8 cellular contexts compared by ENCODE assay signal in genomic region chr19:43446746-43447489, GRCh38. TPM values are rescaled to one million over a fixed set of nuclear protein-coding genes. Genes with fewer than 3 reads are reported as not detected.
A peak's percentile ranks its signal among the peaks of the same experiment; 100 is the strongest.
DNase-seq lines count a peak whose midpoint lies in the region; ATAC-seq and TF ChIP-seq lines count a peak whose summit lies in the region.

No MANE protein-coding gene starts in this region.

- peak; percentile 97 for TF ChIP-seq CTCF in AG09319 (IDR thresholded peaks at IDR 0.05; ENCODE audit: low read depth, low read length)

- DNase-seq in AG09319 (ENCODE audit: extremely low read depth, low read depth) (peak; percentile 39), NCI-H345 (lab: John Stamatoyannopoulos, UW) (peak; percentile 59), cerebellar cortex (ENCODE audit: low spot score) (peak; percentile 84), left lobe of liver (ENCODE audit: low spot score) (peak; percentile 79)
- DNase-seq in activated CD4-positive, alpha-beta T cell treated with anti-CD3 and anti-CD28 coated beads for 24 hours (ENCODE audit: low read depth in 2 of 2), result peak; percentile 63 to 69
- DNase-seq in stimulated activated CD4-positive, alpha-beta T cell treated with anti-CD3 and anti-CD28 coated beads, Interleukin-4, amount 100 ng/mL, for 4 hours, result peak; percentile 74 to 75

- ATAC-seq in GM21381 (IDR thresholded peaks at IDR 0.05; ENCODE audit: unreplicated experiment), result peak; percentile 58
- ATAC-seq in left lobe of liver, result peak; percentile 100
- no peak for ATAC-seq in HG03571 (IDR thresholded peaks at IDR 0.05; ENCODE audit: unreplicated experiment)

RNA-seq across cellular contexts. Expression of gene LYPD3, which starts 18.5 kb away (rescaled TPM):
- 0.53 TPM for total RNA-seq in left lobe of liver

RNA-seq across cellular contexts. Expression of gene TEX101, which starts 32.2 kb away (rescaled TPM):
- total RNA-seq in left lobe of liver, result not detected

RNA-seq across cellular contexts. Expression of gene PHLDB3, which starts 57.6 kb away (rescaled TPM):
- 17.7 TPM for total RNA-seq in left lobe of liver
